Comparison of ENCODE assay signal across 8 cellular contexts in the genomic region with DNA sequence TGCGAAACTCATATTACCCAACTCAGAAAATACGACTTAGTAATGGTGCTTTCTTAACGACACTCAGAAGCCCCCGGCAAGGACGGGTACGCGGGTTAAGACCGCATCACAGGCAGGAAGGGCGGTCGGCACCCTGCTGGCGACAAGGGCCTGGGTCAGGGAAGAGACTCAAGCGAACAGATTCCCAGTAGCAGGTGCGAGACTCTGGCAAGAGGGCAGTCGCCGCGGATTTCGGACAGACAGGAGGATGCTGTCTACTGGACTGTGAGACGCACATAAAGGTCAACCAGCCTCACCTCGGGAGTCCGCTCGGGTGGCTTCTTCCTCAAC. TPM values are rescaled to one million over a fixed set of nuclear protein-coding genes. Genes with fewer than 3 reads are reported as not detected.
DNase-seq lines count a peak whose midpoint lies in the region; ATAC-seq and TF ChIP-seq lines count a peak whose summit lies in the region.

No MANE protein-coding gene starts in this region.

- H3K4me3 Mint-ChIP-seq in activated naive CD8-positive, alpha-beta T cell treated with anti-CD3 and anti-CD28 coated beads, Interleukin-2, amount 10 ng/mL, durations not matched to agents 7 days and 5 days: peak overlapping the region; percentile 96

- H3K27me3 ChIP-seq in RWPE2 (ENCODE audit: insufficient read depth, poor library complexity, severe bottlenecking) (no peaks in the 10 kb centered on the region), right cardiac atrium (ENCODE audit: control insufficient read depth, insufficient read depth) (no peaks in the 10 kb centered on the region)

- peaks cover 1% of the 10 kb centered on the region for H3K36me3 Mint-ChIP-seq in activated naive CD8-positive, alpha-beta T cell treated with anti-CD3 and anti-CD28 coated beads, Interleukin-2, amount 10 ng/mL, durations not matched to agents 7 days and 5 days

- H3K27ac ChIP-seq in RWPE2 (ENCODE audit: poor library complexity, severe bottlenecking): peak overlapping the region; percentile 98
- H3K27ac ChIP-seq in right cardiac atrium (ENCODE audit: low read length): peak overlapping the region; percentile 59

- H3K27ac Mint-ChIP-seq in activated naive CD8-positive, alpha-beta T cell treated with anti-CD3 and anti-CD28 coated beads, Interleukin-2, amount 10 ng/mL, durations not matched to agents 7 days and 5 days: peak overlapping the region; percentile 94

- H3K4me1 Mint-ChIP-seq in activated naive CD8-positive, alpha-beta T cell treated with anti-CD3 and anti-CD28 coated beads, Interleukin-2, amount 10 ng/mL, durations not matched to agents 7 days and 5 days: peaks cover 18% of the 10 kb centered on the region

- ATAC-seq in GM19043 (IDR thresholded peaks at IDR 0.05; ENCODE audit: low read depth, unreplicated experiment) (peak; percentile 21), HG03378 (IDR thresholded peaks at IDR 0.05; ENCODE audit: unreplicated experiment) (peak; percentile 12), RWPE2 (ENCODE audit: low read depth) (peak; percentile 37), right cardiac atrium (peak; percentile 44 to 58), sciatic nerve (peak; percentile 53)
- peak; percentile 32 for ATAC-seq in activated naive CD8-positive, alpha-beta T cell treated with anti-CD3 and anti-CD28 coated beads, Interleukin-2, amount 10 ng/mL, durations not matched to agents 7 days and 5 days (ENCODE audit: low read depth)

- H3K9me3 ChIP-seq in RWPE2 (ENCODE audit: severe bottlenecking) (no peaks in the 10 kb centered on the region), right cardiac atrium (ENCODE audit: control insufficient read depth, low read length) (no peaks in the 10 kb centered on the region)

- no peaks in the 10 kb centered on the region for H3K9me3 Mint-ChIP-seq in activated naive CD8-positive, alpha-beta T cell treated with anti-CD3 and anti-CD28 coated beads, Interleukin-2, amount 10 ng/mL, durations not matched to agents 7 days and 5 days

- under 1% methylated on average over 21 of the region's 21 CpGs for WGBS in right cardiac atrium

- intact Hi-C loops in right cardiac atrium (cut with DNase I) (no loop called here), sciatic nerve (cut with DNase I) (no loop called here)

- peak; percentile 51 for DNase-seq in CD1c-positive myeloid dendritic cell (ENCODE audit: extremely low spot score)
- DNase-seq in RWPE2 (ENCODE audit: low spot score): peak; percentile 75
- peak; percentile 78 for DNase-seq in activated naive CD8-positive, alpha-beta T cell treated with anti-CD3 and anti-CD28 coated beads, Interleukin-2, amount 10 ng/mL, durations not matched to agents 7 days and 5 days
- peak in 2 of 3 donors; percentile 63 to 82 for DNase-seq in right cardiac atrium
- no peak for DNase-seq in sciatic nerve (ENCODE audit: low spot score)
- DNase-seq in GM19240 (ENCODE audit: insufficient read length, low spot score): no peak

- H3K4me1 ChIP-seq in RWPE2 (ENCODE audit: insufficient read depth, poor library complexity, severe bottlenecking): peaks cover 31% of the 10 kb centered on the region
- H3K4me1 ChIP-seq in right cardiac atrium (ENCODE audit: control insufficient read depth, insufficient read depth, low read length): peaks cover 4% of the 10 kb centered on the region

- H3K36me3 ChIP-seq in RWPE2 (ENCODE audit: low read depth): no peaks in the 10 kb centered on the region; the same call in 1 of the 2 replicates

- no peaks in the 10 kb centered on the region for H3K27me3 Mint-ChIP-seq in activated naive CD8-positive, alpha-beta T cell treated with anti-CD3 and anti-CD28 coated beads, Interleukin-2, amount 10 ng/mL, durations not matched to agents 7 days and 5 days

- H3K4me3 ChIP-seq in RWPE2 (ENCODE audit: severe bottlenecking) (peak overlapping the region; percentile 73), right cardiac atrium (ENCODE audit: low read length) (peak overlapping the region; percentile 65)

- POLR2A ChIA-PET in activated naive CD8-positive, alpha-beta T cell treated with anti-CD3 and anti-CD28 coated beads, Interleukin-2, amount 10 ng/mL, durations not matched to agents 7 days and 5 days (lab: Charles Lee): interaction anchor here (0.6 to 1.0 kb wide), 2 partner anchors 40 to 531 kb away, joined by 3 to 4 read pairs; no protein-coding TSS in a partner anchor

- TF ChIP-seq CTCF in RWPE2 (IDR thresholded peaks at IDR 0.05; ENCODE audit: poor library complexity, severe bottlenecking): peak; percentile 12

RNA-seq across cellular contexts. Expression of a gene that starts 0.4 kb away (rescaled TPM):
- 10 to 100 TPM; 51.2 to 51.5 TPM for total RNA-seq in activated naive CD8-positive, alpha-beta T cell treated with anti-CD3 and anti-CD28 coated beads, Interleukin-2, amount 10 ng/mL, durations not matched to agents 7 days and 5 days
- 10 to 100 TPM; 12.2 to 16.3 (median 13.4) TPM for total RNA-seq in right cardiac atrium
- polyA plus RNA-seq in right cardiac atrium: 2.7 TPM
- 48.4 TPM for total RNA-seq in sciatic nerve

Comparison
In these comparisons a context has a peak if more than half of its experiments do, and no peak if none do; other contexts are left out.
1. DNase-seq: peak in CD1c-positive myeloid dendritic cell (single experiment), RWPE2 (single experiment), activated naive CD8-positive, alpha-beta T cell treated with anti-CD3 and anti-CD28 coated beads, Interleukin-2, amount 10 ng/mL, durations not matched to agents 7 days and 5 days (single experiment) and right cardiac atrium (2 of 3); none in sciatic nerve (single experiment) and GM19240 (single experiment).
2. Peak in every context shown above with its lines, with median percentiles within 50 percentile points of each other: ATAC-seq.